8 cellular contexts compared by ENCODE assay signal in genomic region chr19:50510121-50510670, GRCh38. TPM values are rescaled to one million over a fixed set of nuclear protein-coding genes. Genes with fewer than 3 reads are reported as not detected.
DNase-seq lines count a peak whose midpoint lies in the region; ATAC-seq, FAIRE-seq and TF ChIP-seq lines count a peak whose summit lies in the region.

No MANE protein-coding gene starts in this region.

- CTCF ChIA-PET in A673 (lab: Charles Lee): interaction anchor here (1.2 kb wide), 1 partner anchor 141 kb away, joined by 3 read pairs; no protein-coding TSS in a partner anchor

- TF ChIP-seq CTCF in A673 (conservative IDR thresholded peaks at IDR 0.05; ENCODE audit: low read depth, low read length) (no peak), KMS-11 (conservative IDR thresholded peaks at IDR 0.05; ENCODE audit: low read depth, low read length) (no peak), colonic mucosa (IDR thresholded peaks at IDR 0.05) (no peak), GM13977 (IDR thresholded peaks at IDR 0.05; ENCODE audit: extremely low read depth, insufficient read depth, missing control alignments) (no peak)

- H3K4me1 ChIP-seq in A673 (ENCODE audit: insufficient read depth, low read length, poor library complexity, severe bottlenecking) (peaks cover 6% of the 10 kb centered on the region), KMS-11 (ENCODE audit: low read depth, poor library complexity, severe bottlenecking) (no peaks in the 10 kb centered on the region), colonic mucosa (no peaks in the 10 kb centered on the region), muscle layer of colon (ENCODE audit: insufficient read depth, low read length) (peaks cover 16% of the 10 kb centered on the region)

- DNase-seq in A673 (ENCODE audit: low spot score) (no peak), colonic mucosa (no peak), RCC 7860 (ENCODE audit: low spot score) (no peak), GM13977 (ENCODE audit: low spot score) (no peak), KBM-7 (no peak)

- H2AFZ ChIP-seq in KMS-11 (ENCODE audit: low read depth): peak overlapping the region; percentile 86

- peak overlapping the region; percentile 85 for H3K4me2 ChIP-seq in KMS-11

- H3K9ac ChIP-seq in KMS-11 (peak overlapping the region; percentile 76), colonic mucosa (ENCODE audit: low read depth in 2 of 2, low read length in 2 of 2) (peak overlapping the region in 1 of 2 donors; percentile 78), muscle layer of colon (ENCODE audit: low read length) (peak overlapping the region; percentile 76)

- no peaks in the 10 kb centered on the region; the same call in 1 of the 2 replicates for H3K79me2 ChIP-seq in KMS-11 (ENCODE audit: insufficient read depth, low read depth)

- POLR2A ChIA-PET in A673 (lab: Charles Lee; ENCODE audit: low non-redundant PET): no interaction called here

- H3K36me3 ChIP-seq in A673 (ENCODE audit: insufficient read depth, low read length, poor library complexity, severe bottlenecking) (no peaks in the 10 kb centered on the region), KMS-11 (ENCODE audit: insufficient read depth) (no peaks in the 10 kb centered on the region), colonic mucosa (no peaks in the 10 kb centered on the region), muscle layer of colon (ENCODE audit: insufficient read depth, low read length) (no peaks in the 10 kb centered on the region)

- BruUV-seq in A673 (replicated peaks; lab: Mats Ljungman, UMichigan): no TSS peak

- H4K20me1 ChIP-seq in KMS-11 (ENCODE audit: insufficient read depth): no peaks in the 10 kb centered on the region

- H3K4me3 ChIP-seq in A673 (ENCODE audit: low read depth, low read length, poor library complexity, severe bottlenecking): peak overlapping the region; percentile 63
- H3K4me3 ChIP-seq in KMS-11 (IDR thresholded peaks at IDR 0.05; ENCODE audit: insufficient read depth, low read depth, low read length): no peak overlapping the region
- H3K4me3 ChIP-seq in colonic mucosa: peak overlapping the region; percentile 63
- H3K4me3 ChIP-seq in muscle layer of colon (ENCODE audit: low read depth in 1 of 2, low read length in 2 of 2): peak overlapping the region; percentile 77 to 93

- intact Hi-C loops in A673 (cut with micrococcal nuclease; ENCODE audit: unreplicated experiment) (loop anchor here (5.0 kb wide), 1 partner anchor 133 kb away; the partner anchor contains the start of gene NR1H2), colonic mucosa (cut with DNase I) (no loop called here)

- FAIRE-seq in RCC 7860 (lab: Jason Lieb, UNC): no peak

- ATAC-seq in GM21447 (IDR thresholded peaks at IDR 0.05; ENCODE audit: unreplicated experiment): no peak

- in situ Hi-C loops in GM13977 (cut with MboI; ENCODE audit: low pct_unique_long_range_greater_than_20kb, low sequenced_read_pairs, unreplicated experiment): no loop called here
- in situ Hi-C loops in KBM-7 (cut with MboI; ENCODE audit: low pct_unique_long_range_greater_than_20kb, low sequenced_read_pairs): no loop called here

- H3K9me3 ChIP-seq in A673 (ENCODE audit: low read depth, low read length, poor library complexity, severe bottlenecking) (no peaks in the 10 kb centered on the region), colonic mucosa (no peaks in the 10 kb centered on the region), muscle layer of colon (ENCODE audit: low read length) (no peaks in the 10 kb centered on the region)

- H3K27me3 ChIP-seq in A673 (replicated peaks; ENCODE audit: insufficient read depth, low read depth, low read length, poor library complexity): no peaks in the 10 kb centered on the region
- peaks cover 10% of the 10 kb centered on the region; the same call in 1 of the 2 replicates for H3K27me3 ChIP-seq in KMS-11 (ENCODE audit: insufficient read depth, low read depth)
- peaks cover 3% of the 10 kb centered on the region for H3K27me3 ChIP-seq in colonic mucosa
- peaks cover 0 to 7% of the 10 kb centered on the region in 2 donors for H3K27me3 ChIP-seq in muscle layer of colon (ENCODE audit: control insufficient read depth in 1 of 2, insufficient read depth in 2 of 2, low read length in 2 of 2)

- H3K27ac ChIP-seq in A673 (ENCODE audit: low read depth, low read length, poor library complexity, severe bottlenecking) (peak overlapping the region; percentile 90), KMS-11 (peak overlapping the region; percentile 58), colonic mucosa (no peak overlapping the region), muscle layer of colon (ENCODE audit: low read depth, low read length) (peak overlapping the region; percentile 58)

RNA-seq across cellular contexts. Expression of gene JOSD2, which starts 0.8 kb away (rescaled TPM):
- total RNA-seq in A673 (2021): 26.8 and 31.9 TPM in 2 replicates
- 10 to 100 TPM; 27.0 to 45.0 TPM for total RNA-seq in colonic mucosa

RNA-seq across cellular contexts. Expression of gene ASPDH, which starts 3.5 kb away (rescaled TPM):
- total RNA-seq in A673 (2021): 0.45 TPM in 1 of 2 replicates, not detected in the other
- not detected for total RNA-seq in colonic mucosa

RNA-seq across cellular contexts. Expression of gene GARIN5A, which starts 33.5 kb away (rescaled TPM):
- total RNA-seq in A673 (2021): 0.59 and 0.84 TPM in 2 replicates
- total RNA-seq in colonic mucosa: 1 to 10 TPM; 2.1 to 4.4 TPM

RNA-seq across cellular contexts. Expression of gene EMC10, which starts 33.9 kb away (rescaled TPM):
- total RNA-seq in A673 (2021): 99.2 and 108 TPM in 2 replicates
- total RNA-seq in colonic mucosa: 100 to 1,000 TPM; 112 to 163 TPM

RNA-seq across cellular contexts. Expression of gene LRRC4B, which starts 58.0 kb away (rescaled TPM):
- 23.1 and 24.9 TPM in 2 replicates for total RNA-seq in A673 (2021)
- 1 to 10 TPM; 1.1 TPM for total RNA-seq in colonic mucosa
